Comparison of ENCODE assay signal across 10 cellular contexts in genomic region chr10:71714592-71714991, GRCh38. TPM values are rescaled to one million over a fixed set of nuclear protein-coding genes. Genes with fewer than 3 reads are reported as not detected.
DNase-seq lines count a peak whose midpoint lies in the region; ATAC-seq and TF ChIP-seq lines count a peak whose summit lies in the region.
"Had no signal": no experiment of that assay in that cellular context is flagged by ENCODE, and none has a peak within 500 bp of the region (broad histone marks: within the 10 kb centered on the region; RNA-seq: fewer than 3 reads in every experiment).

No MANE protein-coding gene starts in this region.

- H3K27me3 ChIP-seq in heart left ventricle (no peaks in the 10 kb centered on the region), mammary epithelial cell (ENCODE audit: insufficient read depth, low read length) (no peaks in the 10 kb centered on the region), upper lobe of right lung (no peaks in the 10 kb centered on the region), SJCRH30 (no peaks in the 10 kb centered on the region)
- H3K27me3 ChIP-seq: SJSA1 had no signal

- H3K27ac Mint-ChIP-seq in natural killer cell = peak overlapping the region; percentile 41 to 90

- H3K27ac ChIP-seq in heart left ventricle = peak overlapping the region; percentile 82 to 96 (median 91)
- peak overlapping the region; percentile 73 for H3K27ac ChIP-seq in mammary epithelial cell (ENCODE audit: insufficient read depth, low read depth, low read length)
- H3K27ac ChIP-seq in upper lobe of right lung = peak overlapping the region; percentile 88
- H3K27ac ChIP-seq in SJCRH30 = no peak overlapping the region

- H3K9ac ChIP-seq in mammary epithelial cell (ENCODE audit: insufficient read depth, low read length) = no peak overlapping the region

- intact Hi-C loops in heart left ventricle (cut with DNase I) (loop anchor here in 4 of 10 donors (5.0 kb wide), 2 partner anchors 33 to 58 kb away; partner anchors contain the start of gene VSIR (in 4 of the 4)), left ventricle myocardium superior (cut with micrococcal nuclease) (no loop called here), mammary epithelial cell (cut with micrococcal nuclease) (no loop called here), natural killer cell (cut with micrococcal nuclease) (no loop called here), upper lobe of right lung (cut with DNase I) (no loop called here), mucosa of descending colon (cut with DNase I, micrococcal nuclease) (loop anchor here in 1 of 2 donors (10.0 kb wide), 1 partner anchor 50 kb away; no protein-coding TSS in a partner anchor)

- ATAC-seq in heart left ventricle (no peak), left ventricle myocardium superior (no peak), natural killer cell (no peak), upper lobe of right lung (no peak), mucosa of descending colon (no peak)

- H3K4me3 ChIP-seq in heart left ventricle = peak overlapping the region in 2 of 12 donors; percentile 13 to 23
- no peak overlapping the region for H3K4me3 ChIP-seq in mammary epithelial cell (replicated peaks in 1 of 3; ENCODE audit: insufficient read depth in 1 of 3, low read depth in 2 of 3, low read length in 3 of 3)
- no peak overlapping the region for H3K4me3 ChIP-seq in upper lobe of right lung
- no peak overlapping the region for H3K4me3 ChIP-seq in SJCRH30
- H3K4me3 ChIP-seq in mucosa of descending colon = no peak overlapping the region
- H3K4me3 ChIP-seq: SJSA1 had no signal

- no peaks in the 10 kb centered on the region for H3K36me3 ChIP-seq in heart left ventricle
- no peaks in the 10 kb centered on the region for H3K36me3 ChIP-seq in mammary epithelial cell (ENCODE audit: insufficient read depth, low read length)
- H3K36me3 ChIP-seq in upper lobe of right lung = no peaks in the 10 kb centered on the region
- H3K36me3 ChIP-seq in SJCRH30 = no peaks in the 10 kb centered on the region
- H3K36me3 ChIP-seq in mucosa of descending colon (ENCODE audit: low read depth) = no peaks in the 10 kb centered on the region
- H3K36me3 ChIP-seq: SJSA1 had no signal

- H3K9me3 ChIP-seq in heart left ventricle = no peaks in the 10 kb centered on the region
- H3K9me3 ChIP-seq in mammary epithelial cell (replicated peaks; ENCODE audit: insufficient read depth, low read length) = no peaks in the 10 kb centered on the region
- no peaks in the 10 kb centered on the region for H3K9me3 ChIP-seq in upper lobe of right lung
- no peaks in the 10 kb centered on the region for H3K9me3 ChIP-seq in SJCRH30 (replicated peaks)
- no peaks in the 10 kb centered on the region for H3K9me3 ChIP-seq in mucosa of descending colon
- H3K9me3 ChIP-seq: SJSA1 had no signal

- H4K20me1 ChIP-seq in mammary epithelial cell (ENCODE audit: insufficient read depth, low read length) = no peaks in the 10 kb centered on the region

- 58 to 78% (median 74%) methylated on average over 5 of the region's 5 CpGs for WGBS in heart left ventricle, 4 donors
- WGBS in mammary epithelial cell (ENCODE audit: low coverage, missing lambda C conversion rate) = 63% methylated on average over 5 of the region's 5 CpGs

- no peak overlapping the region for H3K4me2 ChIP-seq in mammary epithelial cell (ENCODE audit: insufficient read depth, low read depth, low read length)

- no peaks in the 10 kb centered on the region for H3K36me3 Mint-ChIP-seq in natural killer cell

- no peak for DNase-seq in heart left ventricle
- DNase-seq in left ventricle myocardium superior = no peak
- DNase-seq in mammary epithelial cell = no peak
- no peak for DNase-seq in natural killer cell
- no peak for DNase-seq in upper lobe of right lung
- DNase-seq in SJCRH30 = no peak
- DNase-seq in activated CD4-positive, alpha-beta T cell treated with anti-CD3 and anti-CD28 coated beads, Interleukin-2, amount 50 U/mL, for 1 hour = no peak
- DNase-seq in mucosa of descending colon = no peak

- peaks cover 20 to 35% of the 10 kb centered on the region in 2 donors for H3K4me1 Mint-ChIP-seq in natural killer cell

- H3K4me3 Mint-ChIP-seq in natural killer cell = peak overlapping the region; percentile 13

- no peak for TF ChIP-seq POLR2A in heart left ventricle (IDR thresholded peaks at IDR 0.05)

- H3K4me1 ChIP-seq in heart left ventricle (peaks cover 8 to 72% (median 53%) of the 10 kb centered on the region in 12 donors), mammary epithelial cell (ENCODE audit: insufficient read depth, low read length) (peaks cover 34% of the 10 kb centered on the region), upper lobe of right lung (peaks cover 47% of the 10 kb centered on the region), SJCRH30 (peaks cover 9% of the 10 kb centered on the region), mucosa of descending colon (ENCODE audit: low read depth) (peaks cover 22% of the 10 kb centered on the region)

- H3K27me3 Mint-ChIP-seq in natural killer cell (ENCODE audit: low read depth in 2 of 2) = no peaks in the 10 kb centered on the region

- H3K79me2 ChIP-seq in mammary epithelial cell (ENCODE audit: insufficient read depth, low read length) = no peaks in the 10 kb centered on the region

- in situ Hi-C loops in mammary epithelial cell (cut with MboI; ENCODE audit: low sequenced_read_pairs in 2 of 2) = no loop called here

- dilution Hi-C loops in mammary epithelial cell (cut with HindIII; ENCODE audit: low sequenced_read_pairs) = no loop called here

- CTCF ChIA-PET in mammary epithelial cell (lab: Charles Lee; ENCODE audit: low non-redundant PET) = interaction anchor here (0.7 kb wide), 1 partner anchor 296 kb away, joined by 4 read pairs; no protein-coding TSS in a partner anchor

- peak overlapping the region; percentile 86 for H2AFZ ChIP-seq in mammary epithelial cell (ENCODE audit: low read depth, low read length)

- no TSS peak for BruUV-seq in mammary epithelial cell (replicated peaks; lab: Mats Ljungman, UMichigan)

- TF ChIP-seq CTCF in heart left ventricle (IDR thresholded peaks at IDR 0.05) = no peak
- no peak for TF ChIP-seq CTCF in mammary epithelial cell (conservative IDR thresholded peaks at IDR 0.05 in 1 of 2, IDR thresholded peaks at IDR 0.05 in 1 of 2; ENCODE audit: extremely low read depth in 1 of 2, insufficient read depth in 1 of 2, low read depth in 1 of 2, low read length in 2 of 2)
- TF ChIP-seq CTCF in natural killer cell (IDR thresholded peaks at IDR 0.05) = no peak
- no peak for TF ChIP-seq CTCF in upper lobe of right lung (IDR thresholded peaks at IDR 0.05)
- no peak for TF ChIP-seq CTCF in mucosa of descending colon (IDR thresholded peaks at IDR 0.05)

- no peaks in the 10 kb centered on the region for H3K9me3 Mint-ChIP-seq in natural killer cell

RNA-seq across cellular contexts. Expression of gene C10orf105, which starts 5.0 kb away (rescaled TPM):
- total RNA-seq in heart left ventricle = under 1 TPM in 3 of 9 donors, not detected in 6; 0.05 to 0.57 (median 0.13) TPM
- polyA plus RNA-seq in heart left ventricle = under 1 TPM; 0.03 to 0.08 TPM
- 0.07 TPM for total RNA-seq in left ventricle myocardium superior
- under 1 TPM in 1 of 2 donors, not detected in 1; under 0.01 TPM for total RNA-seq in mammary epithelial cell
- polyA plus RNA-seq in mammary epithelial cell = not detected
- polyA minus RNA-seq in mammary epithelial cell = not detected
- total RNA-seq in natural killer cell = under 1 TPM; 0.14 to 0.52 (median 0.40) TPM
- total RNA-seq in upper lobe of right lung = 0.52 TPM
- total RNA-seq in SJCRH30 (2014; rRNA removed; shearing (Covaris generic)) = not detected in 2 replicates
- total RNA-seq in mucosa of descending colon = under 1 TPM in 1 of 3 donors, not detected in 2; 0.10 TPM
- total RNA-seq: dermis microvascular lymphatic vessel endothelial cell, SJSA1 had no signal

RNA-seq across cellular contexts. Expression of gene VSIR, which starts 58.7 kb away (rescaled TPM):
- 100 to 1,000 TPM in 1 of 9 donors, 10 to 100 TPM in 8; 32.6 to 103 (median 83.2) TPM for total RNA-seq in heart left ventricle
- 100 to 1,000 TPM in 1 of 2 donors, 10 to 100 TPM in 1; 56.7 to 181 TPM for polyA plus RNA-seq in heart left ventricle
- 127 TPM for total RNA-seq in left ventricle myocardium superior
- total RNA-seq in mammary epithelial cell = 10 to 100 TPM; 39.9 to 77.8 TPM
- 26.5 TPM for polyA plus RNA-seq in mammary epithelial cell
- 31.0 TPM for polyA minus RNA-seq in mammary epithelial cell
- 100 to 1,000 TPM; 134 to 193 (median 178) TPM for total RNA-seq in natural killer cell
- total RNA-seq in upper lobe of right lung = 128 TPM
- 2.6 and 3.4 TPM in 2 replicates for total RNA-seq in SJCRH30 (2014; rRNA removed; shearing (Covaris generic))
- 10 to 100 TPM; 48.1 to 71.0 (median 60.7) TPM for total RNA-seq in mucosa of descending colon
